20 cellular contexts compared by ENCODE assay signal in genomic region chr4:30610361-30610760, GRCh38.
"Had no signal": no experiment of that assay in that cellular context is flagged by ENCODE, and none has a peak within 500 bp of the region (broad histone marks: within the 10 kb centered on the region; RNA-seq: fewer than 3 reads in every experiment).

No MANE protein-coding gene starts in this region.

- H3K27ac Mint-ChIP-seq: activated naive CD8-positive, alpha-beta T cell; nephron; WTC11 had no signal

- H3K4me1 Mint-ChIP-seq: nephron, WTC11 had no signal

- H3K36me3 Mint-ChIP-seq: activated naive CD8-positive, alpha-beta T cell; WTC11 had no signal

- H3K36me3 ChIP-seq: heart left ventricle, neutrophil, ovary, prostate gland, stomach, suprapubic skin, tibial nerve, uterus had no signal

- H3K27me3 ChIP-seq: heart left ventricle, neutrophil, ovary, stomach, suprapubic skin, tibial nerve, uterus had no signal

- H3K27me3 Mint-ChIP-seq: activated naive CD8-positive, alpha-beta T cell had no signal

- ATAC-seq: esophagus mucosa, left ventricle myocardium superior, WTC11 had no signal

- H3K9me3 Mint-ChIP-seq: nephron had no signal

- H3K4me1 ChIP-seq: heart left ventricle, prostate gland, stomach, suprapubic skin, tibial nerve, uterus had no signal

- H3K4me3 ChIP-seq: heart left ventricle, ovary, prostate gland, stomach, suprapubic skin, tibial nerve, uterus had no signal

- H3K9me3 ChIP-seq: neutrophil, ovary, prostate gland, stomach, suprapubic skin, tibial nerve, uterus had no signal

- H3K4me3 Mint-ChIP-seq: activated naive CD8-positive, alpha-beta T cell; nephron; WTC11 had no signal

- DNase-seq: activated naive CD4-positive, alpha-beta T cell; activated T-cell treated with anti-CD3 and anti-CD28 coated beads, Interleukin-2, amount 50 U/mL, for 1 hour; amniotic stem cell; caudate nucleus; effector memory CD4-positive, alpha-beta T cell; heart left ventricle; left ventricle myocardium superior; ovary; stimulated activated CD4-positive, alpha-beta T cell treated with anti-CD3 and anti-CD28 coated beads, Interleukin-12 subunit alpha, Interleukin-12 subunit beta, amount 100 ng/mL, for 4 hours; stomach; SW 1271; uterus had no signal

- H3K27ac ChIP-seq: heart left ventricle, neutrophil, ovary, prostate gland, stomach, suprapubic skin, tibial nerve, uterus had no signal
